21 cellular contexts compared by ENCODE assay signal in the genomic region with DNA sequence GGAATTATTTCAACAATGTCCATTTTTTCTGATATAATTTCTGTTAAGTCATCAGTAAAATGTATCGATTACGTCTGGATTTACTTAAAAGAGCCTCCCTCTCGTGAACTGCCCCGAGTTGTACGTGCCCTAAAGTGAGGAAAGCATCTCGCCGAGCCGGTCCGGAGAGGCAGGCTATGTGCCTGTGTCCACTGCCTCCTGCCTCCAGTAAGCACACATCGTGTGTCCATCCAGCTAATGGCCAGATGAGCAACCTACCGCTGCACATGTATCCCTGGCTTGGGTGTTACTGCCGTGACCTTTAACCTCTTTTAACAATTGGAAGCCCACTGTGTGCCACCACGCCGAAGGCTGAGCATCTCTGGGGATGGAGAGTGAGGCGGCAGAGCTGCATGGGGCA.
"Had no signal": no experiment of that assay in that cellular context is flagged by ENCODE, and none has a peak within 500 bp of the region (broad histone marks: within the 10 kb centered on the region; RNA-seq: fewer than 3 reads in every experiment).

No MANE protein-coding gene starts in this region.

- DNase-seq: Karpas-422, KG1, MG63, NCI-H1092, NCI-H1436, NCI-H187, NCI-H2029, NCI-H2081 treated with DMSO at 0.1 percent for 48 hours, NCI-H2171, NCI-H226, NCI-H446, NCI-H510A, NCI-H524 treated with DMSO at 0.1 percent for 48 hours, NCI-H69, NCI-H774, Right ventricle myocardium superior, RPMI8226, SIG-M5 had no signal

- H3K27me3 ChIP-seq: MG63, SJSA1 had no signal

- H3K27ac ChIP-seq: SJSA1, SK-N-MC had no signal

- FAIRE-seq: RCC 7860 had no signal

- H3K4me3 ChIP-seq: MG63, SJSA1, SK-N-MC had no signal

- H3K36me3 ChIP-seq: MG63, SJSA1 had no signal

- H3K9me3 ChIP-seq: MG63, SJSA1 had no signal
